In the genomic region with DNA sequence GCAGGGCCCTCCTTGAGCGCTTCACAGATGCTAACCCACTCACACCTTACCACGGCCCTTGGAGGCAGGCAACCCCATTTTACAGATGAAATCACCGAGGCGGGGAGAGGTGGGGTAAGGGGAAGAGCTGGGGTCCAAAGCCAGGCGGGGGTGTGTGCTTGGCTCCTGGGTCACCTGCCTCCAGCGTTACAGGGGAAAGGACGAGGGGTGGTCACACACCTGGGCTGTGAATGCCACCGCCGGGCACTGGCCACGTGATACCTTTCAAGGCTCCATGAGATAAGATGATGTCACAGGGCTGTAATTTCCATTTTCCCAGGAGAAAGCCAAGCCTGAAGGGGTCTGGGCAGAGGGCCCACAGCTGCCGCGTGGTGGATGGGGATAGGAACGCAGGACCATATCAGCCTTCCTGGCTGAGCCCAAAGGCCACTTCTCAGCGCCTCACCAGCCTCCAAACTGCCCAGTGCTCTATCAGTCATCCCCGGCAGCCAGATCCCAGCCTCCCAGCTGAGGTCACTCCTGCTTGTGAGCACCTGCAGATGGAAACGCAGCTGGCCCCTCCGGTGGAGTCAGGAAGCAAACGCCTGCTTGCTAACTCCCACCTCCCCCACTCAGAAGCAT, we compare ENCODE assay signal across 15 cellular contexts.
DNase-seq lines count a peak whose midpoint lies in the region; ATAC-seq, FAIRE-seq and TF ChIP-seq lines count a peak whose summit lies in the region.
"Had no signal": no experiment of that assay in that cellular context is flagged by ENCODE, and none has a peak within 500 bp of the region (broad histone marks: within the 10 kb centered on the region; RNA-seq: fewer than 3 reads in every experiment).

No MANE protein-coding gene starts in this region.

- CTCF ChIA-PET in endothelial cell of umbilical vein (lab: Charles Lee) (no interaction called here), A673 (lab: Charles Lee) (no interaction called here)

- FAIRE-seq in endothelial cell of umbilical vein (lab: Jason Lieb, UNC), result no peak

- no peaks in the 10 kb centered on the region for H4K20me1 ChIP-seq in endothelial cell of umbilical vein (replicated peaks; ENCODE audit: control insufficient read depth, extremely low read depth, insufficient read depth, low read length)

- POLR2A ChIA-PET in endothelial cell of umbilical vein (lab: Charles Lee) (no interaction called here), A673 (lab: Charles Lee; ENCODE audit: low non-redundant PET) (no interaction called here)

- H3K9me3 ChIP-seq in endothelial cell of umbilical vein (replicated peaks; ENCODE audit: control insufficient read depth, insufficient read depth, low read length) (no peaks in the 10 kb centered on the region), A673 (ENCODE audit: low read depth, low read length, poor library complexity, severe bottlenecking) (no peaks in the 10 kb centered on the region)
- H3K9me3 ChIP-seq: prostate gland had no signal

- BruUV-seq in endothelial cell of umbilical vein (replicated peaks; lab: Mats Ljungman, UMichigan) (no TSS peak), A673 (replicated peaks; lab: Mats Ljungman, UMichigan) (no TSS peak)

- dilution Hi-C loops in endothelial cell of umbilical vein (cut with MboI; ENCODE audit: extremely low pct_ligation_motif_present, low sequenced_read_pairs), result no loop called here

- no peak for TF ChIP-seq POLR2A in endothelial cell of umbilical vein (IDR thresholded peaks at IDR 0.05; ENCODE audit: low read depth, low read length)

- H3K36me3 Mint-ChIP-seq in mesothelial cell of epicardium, result no peaks in the 10 kb centered on the region

- peak; percentile 92 for DNase-seq in COLO668 (lab: John Stamatoyannopoulos, UW; ENCODE audit: unreplicated experiment)
- peak; percentile 68 for DNase-seq in NCI-H345 treated with DMSO at 0.1 percent for 48 hours (lab: John Stamatoyannopoulos, UW; ENCODE audit: unreplicated experiment)
- peak; percentile 16 for DNase-seq in endothelial cell of umbilical vein (ENCODE audit: low read depth, low spot score)
- no peak for DNase-seq in mesothelial cell of epicardium (ENCODE audit: low spot score in 2 of 2, unreplicated experiment in 2 of 2)
- no peak for DNase-seq in activated naive CD4-positive, alpha-beta T cell (lab: John Stamatoyannopoulos, UW)
- no peak for DNase-seq in A673 (ENCODE audit: low spot score)
- DNase-seq: activated CD4-positive, CD25-positive, alpha-beta regulatory T cell; CD4-positive, alpha-beta T cell; midbrain; SIG-M5; stimulated activated CD4-positive, alpha-beta T cell treated with anti-CD3 and anti-CD28 coated beads, Interleukin-4, amount 100 ng/mL, for 24 hours had no signal

- no peak overlapping the region for H3K27ac Mint-ChIP-seq in mesothelial cell of epicardium
- H3K27ac Mint-ChIP-seq: activated T-helper 1 cell treated with anti-CD3 and anti-CD28 coated beads, Interleukin-12 subunit alpha, Interleukin-12 subunit beta, Interleukin-2, Interleukin-4 antibody, amounts not matched to agents 30 ng/mL and 10 ng/mL and 1 ng/mL, durations not matched to agents 14 hours and 24 hours and 36 hours; CD4-positive, alpha-beta T cell had no signal

- intact Hi-C loops in endothelial cell of umbilical vein (cut with micrococcal nuclease), result no loop called here
- intact Hi-C loops in A673 (cut with micrococcal nuclease; ENCODE audit: unreplicated experiment), result no loop called here

- peaks cover 31% of the 10 kb centered on the region for H3K27me3 Mint-ChIP-seq in mesothelial cell of epicardium (ENCODE audit: low read depth)

- H3K27ac ChIP-seq in endothelial cell of umbilical vein (ENCODE audit: insufficient read depth, low read depth, low read length) (no peak overlapping the region), A673 (ENCODE audit: low read depth, low read length, poor library complexity, severe bottlenecking) (no peak overlapping the region)
- H3K27ac ChIP-seq: prostate gland had no signal

- H3K79me2 ChIP-seq in endothelial cell of umbilical vein (ENCODE audit: control insufficient read depth, insufficient read depth, low read length), result no peaks in the 10 kb centered on the region

- H2AFZ ChIP-seq in endothelial cell of umbilical vein (ENCODE audit: low read depth, low read length), result no peak overlapping the region

- no peak overlapping the region for H3K4me3 ChIP-seq in endothelial cell of umbilical vein (replicated peaks in 1 of 3; ENCODE audit: insufficient read depth in 1 of 3, low read depth in 1 of 3, low read length in 3 of 3)
- no peak overlapping the region for H3K4me3 ChIP-seq in A673 (ENCODE audit: low read depth, low read length, poor library complexity, severe bottlenecking)
- H3K4me3 ChIP-seq: prostate gland had no signal

- no peaks in the 10 kb centered on the region for H3K27me3 ChIP-seq in endothelial cell of umbilical vein (ENCODE audit: control insufficient read depth in 2 of 2, insufficient read depth in 2 of 2, low read length in 2 of 2)
- H3K27me3 ChIP-seq in A673 (replicated peaks; ENCODE audit: insufficient read depth, low read depth, low read length, poor library complexity), result no peaks in the 10 kb centered on the region

- H3K4me3 Mint-ChIP-seq in mesothelial cell of epicardium, result no peak overlapping the region
- H3K4me3 Mint-ChIP-seq: activated T-helper 1 cell treated with anti-CD3 and anti-CD28 coated beads, Interleukin-12 subunit alpha, Interleukin-12 subunit beta, Interleukin-2, Interleukin-4 antibody, amounts not matched to agents 30 ng/mL and 10 ng/mL and 1 ng/mL, durations not matched to agents 14 hours and 24 hours and 36 hours; CD4-positive, alpha-beta T cell had no signal

- ATAC-seq in HG02852 (IDR thresholded peaks at IDR 0.05; ENCODE audit: unreplicated experiment) (peak; percentile 15), GM19328 (IDR thresholded peaks at IDR 0.05; ENCODE audit: unreplicated experiment) (no peak)

- H3K4me1 Mint-ChIP-seq in mesothelial cell of epicardium, result peaks cover 11% of the 10 kb centered on the region

- no peaks in the 10 kb centered on the region for H3K9me3 Mint-ChIP-seq in mesothelial cell of epicardium
- H3K9me3 Mint-ChIP-seq: activated T-helper 1 cell treated with anti-CD3 and anti-CD28 coated beads, Interleukin-12 subunit alpha, Interleukin-12 subunit beta, Interleukin-2, Interleukin-4 antibody, amounts not matched to agents 30 ng/mL and 10 ng/mL and 1 ng/mL, durations not matched to agents 14 hours and 24 hours and 36 hours had no signal

- no peak overlapping the region for H3K9ac ChIP-seq in endothelial cell of umbilical vein (replicated peaks; ENCODE audit: extremely low read depth, insufficient read depth, low read length)

- H3K4me1 ChIP-seq in endothelial cell of umbilical vein (ENCODE audit: control insufficient read depth, extremely low read depth, insufficient read depth, low read length) (peaks cover 6% of the 10 kb centered on the region), A673 (ENCODE audit: insufficient read depth, low read length, poor library complexity, severe bottlenecking) (peaks cover 14% of the 10 kb centered on the region)
- H3K4me1 ChIP-seq: prostate gland had no signal

- H3K9me1 ChIP-seq in endothelial cell of umbilical vein (replicated peaks; ENCODE audit: control insufficient read depth, extremely low read depth, insufficient read depth, low read length), result no peaks in the 10 kb centered on the region

- H3K36me3 ChIP-seq in endothelial cell of umbilical vein (ENCODE audit: control insufficient read depth in 2 of 2, extremely low read depth in 1 of 2, insufficient read depth in 2 of 2, low read length in 2 of 2), result no peaks in the 10 kb centered on the region
- H3K36me3 ChIP-seq in A673 (ENCODE audit: insufficient read depth, low read length, poor library complexity, severe bottlenecking), result no peaks in the 10 kb centered on the region
- H3K36me3 ChIP-seq: prostate gland had no signal

- H3K4me2 ChIP-seq in endothelial cell of umbilical vein (ENCODE audit: insufficient read depth, low read length), result no peak overlapping the region

- no peak for TF ChIP-seq CTCF in endothelial cell of umbilical vein (IDR thresholded peaks at IDR 0.05; ENCODE audit: extremely low read depth in 1 of 2, insufficient read depth in 1 of 2, low read depth in 1 of 2, low read length in 2 of 2)
- no peak for TF ChIP-seq CTCF in mesothelial cell of epicardium (IDR thresholded peaks at IDR 0.05; ENCODE audit: unreplicated experiment)
- no peak for TF ChIP-seq CTCF in A673 (conservative IDR thresholded peaks at IDR 0.05; ENCODE audit: low read depth, low read length)

TF ChIP-seq in endothelial cell of umbilical vein, 7 proteins besides CTCF, POLR2A, EP300 and RAD21:
- no peak for TF ChIP-seq MYC (IDR thresholded peaks at IDR 0.05; ENCODE audit: low read depth, low read length)
- no peak for TF ChIP-seq EZH2 (IDR thresholded peaks at IDR 0.05; ENCODE audit: borderline replicate concordance, low read depth, low read length, severe bottlenecking)
- TF ChIP-seq, protein P1, sequence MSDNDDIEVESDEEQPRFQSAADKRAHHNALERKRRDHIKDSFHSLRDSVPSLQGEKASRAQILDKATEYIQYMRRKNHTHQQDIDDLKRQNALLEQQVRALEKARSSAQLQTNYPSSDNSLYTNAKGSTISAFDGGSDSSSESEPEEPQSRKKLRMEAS (IDR thresholded peaks at IDR 0.05; ENCODE audit: insufficient read depth, insufficient read length), result no peak
- TF ChIP-seq GATA2 (IDR thresholded peaks at IDR 0.05; ENCODE audit: insufficient read depth, insufficient read length, low read depth, low read length), result no peak
- no peak for TF ChIP-seq POLR2AphosphoS5 (IDR thresholded peaks at IDR 0.05; ENCODE audit: insufficient read depth, low read depth, low read length)
- no peak for TF ChIP-seq JUN (IDR thresholded peaks at IDR 0.05; ENCODE audit: borderline replicate concordance, insufficient read depth, insufficient read length, low read depth)
- no peak for TF ChIP-seq FOS (IDR thresholded peaks at IDR 0.05; ENCODE audit: borderline replicate concordance, insufficient read depth, low read length)

Comparison
In these comparisons a context has a peak if more than half of its experiments do, and no peak if none do; other contexts are left out.
1. DNase-seq: peak in COLO668 (single experiment), NCI-H345 treated with DMSO at 0.1 percent for 48 hours (single experiment) and endothelial cell of umbilical vein (single experiment); none in mesothelial cell of epicardium (0 of 2), activated naive CD4-positive, alpha-beta T cell (0 of 4) and A673 (single experiment).